28 cellular contexts compared by ENCODE assay signal in genomic region chr2:218334531-218334930, GRCh38. TPM values are rescaled to one million over a fixed set of nuclear protein-coding genes. Genes with fewer than 3 reads are reported as not detected.
"Had no signal": no experiment of that assay in that cellular context is flagged by ENCODE, and none has a peak within 500 bp of the region (broad histone marks: within the 10 kb centered on the region; RNA-seq: fewer than 3 reads in every experiment).

No MANE protein-coding gene starts in this region.

- H3K27ac Mint-ChIP-seq: activated naive CD8-positive, alpha-beta T cell treated with anti-CD3 and anti-CD28 coated beads for 36 hours; effector memory CD8-positive, alpha-beta T cell; natural killer cell; stimulated activated naive B cell treated with anti-CD40 and anti-IgM and Interleukin-4, amounts not matched to agents 10 μg/mL and 1 μg/mL and 100 μg/mL, for 72 hours had no signal

- H3K4me1 Mint-ChIP-seq: natural killer cell had no signal

- H3K9me3 Mint-ChIP-seq: activated naive CD8-positive, alpha-beta T cell treated with anti-CD3 and anti-CD28 coated beads for 36 hours; activated T-cell treated with anti-CD3 and anti-CD28 coated beads, Interleukin-2, amount 50 U/mL, for 4 hours; effector memory CD8-positive, alpha-beta T cell; natural killer cell; stimulated activated naive B cell treated with anti-CD40 and anti-IgM and Interleukin-4, amounts not matched to agents 10 μg/mL and 1 μg/mL and 100 μg/mL, for 72 hours had no signal

- H3K4me3 Mint-ChIP-seq: activated naive CD8-positive, alpha-beta T cell treated with anti-CD3 and anti-CD28 coated beads for 36 hours; activated T-cell treated with anti-CD3 and anti-CD28 coated beads, Interleukin-2, amount 50 U/mL, for 4 hours; effector memory CD8-positive, alpha-beta T cell; natural killer cell; stimulated activated naive B cell treated with anti-CD40 and anti-IgM and Interleukin-4, amounts not matched to agents 10 μg/mL and 1 μg/mL and 100 μg/mL, for 72 hours had no signal

- ATAC-seq: activated T-cell treated with anti-CD3 and anti-CD28 coated beads, Interleukin-2, amount 50 U/mL, for 4 hours; effector memory CD8-positive, alpha-beta T cell; gastroesophageal sphincter; left lung; natural killer cell; stimulated activated naive B cell treated with anti-CD40 and anti-IgM and Interleukin-4, amounts not matched to agents 10 μg/mL and 1 μg/mL and 100 μg/mL, for 72 hours had no signal

- H3K27me3 Mint-ChIP-seq: activated naive CD8-positive, alpha-beta T cell treated with anti-CD3 and anti-CD28 coated beads for 36 hours; effector memory CD8-positive, alpha-beta T cell; stimulated activated naive B cell treated with anti-CD40 and anti-IgM and Interleukin-4, amounts not matched to agents 10 μg/mL and 1 μg/mL and 100 μg/mL, for 72 hours had no signal

- H3K9me3 ChIP-seq: esophagus muscularis mucosa, gastroesophageal sphincter, left lung, prostate gland, testis, uterus had no signal

- H3K4me1 ChIP-seq: esophagus muscularis mucosa, gastroesophageal sphincter, prostate gland, uterus had no signal

- H3K4me3 ChIP-seq: dorsolateral prefrontal cortex, esophagus muscularis mucosa, gastroesophageal sphincter, left lung, lung, prostate gland, testis, uterus had no signal

- H3K36me3 ChIP-seq: esophagus muscularis mucosa, gastroesophageal sphincter, prostate gland, uterus had no signal

- DNase-seq: activated CD4-positive, alpha-beta T cell treated with anti-CD3 and anti-CD28 coated beads for 4 hours; activated CD4-positive, alpha-beta T cell treated with anti-CD3 and anti-CD28 coated beads, Interleukin-2, amount 50 U/mL, for 48 hours; activated CD4-positive, CD25-positive, alpha-beta regulatory T cell; activated CD8-positive, alpha-beta memory T cell treated with anti-CD3 and anti-CD28 coated beads, Interleukin-2, amount 50 U/mL, for 48 hours; activated naive CD4-positive, alpha-beta T cell treated with Interleukin-2 at 50 U/mL for 16 hours; activated naive CD8-positive, alpha-beta T cell treated with anti-CD3 and anti-CD28 coated beads for 36 hours; activated T-cell treated with anti-CD3 and anti-CD28 coated beads, Interleukin-2, amount 50 U/mL, for 4 hours; central memory CD4-positive, alpha-beta T cell; dorsolateral prefrontal cortex; effector memory CD8-positive, alpha-beta T cell; left lung; midbrain; natural killer cell; stimulated activated CD4-positive, alpha-beta T cell treated with anti-CD3 and anti-CD28 coated beads, Interleukin-2, amount 100 ng/mL, for 48 hours; stimulated activated CD8-positive, alpha-beta memory T cell treated with anti-CD3 and anti-CD28 coated beads, Interleukin-4, amount 100 ng/mL, for 48 hours; stimulated activated naive B cell treated with anti-CD40 and anti-IgM and Interleukin-4, amounts not matched to agents 10 μg/mL and 1 μg/mL and 100 μg/mL, for 72 hours; testis; trophoblast cell; uterus had no signal

- H3K27me3 ChIP-seq: dorsolateral prefrontal cortex, esophagus muscularis mucosa, gastroesophageal sphincter, left lung, testis, uterus had no signal

- H3K27ac ChIP-seq: esophagus muscularis mucosa, gastroesophageal sphincter, testis, uterus had no signal

RNA-seq across cellular contexts. Expression of gene CATIP, which starts 22.1 kb away (rescaled TPM):
- total RNA-seq: activated CD8-positive, alpha-beta memory T cell treated with anti-CD3 and anti-CD28 coated beads for 36 hours; activated naive CD8-positive, alpha-beta T cell treated with anti-CD3 and anti-CD28 coated beads for 36 hours; activated T-cell treated with anti-CD3 and anti-CD28 coated beads, Interleukin-2, amount 50 U/mL, for 4 hours; endothelial cell of umbilical vein; esophagus muscularis mucosa; gastroesophageal sphincter; kidney epithelial cell; osteocyte had no signal
- polyA plus RNA-seq: endothelial cell of umbilical vein had no signal

RNA-seq across cellular contexts. Expression of gene SLC11A1, which starts 47.5 kb away (rescaled TPM):
- total RNA-seq: astrocyte, endothelial cell of umbilical vein had no signal
